Comparison of ENCODE assay signal across 31 cellular contexts in the genomic region with DNA sequence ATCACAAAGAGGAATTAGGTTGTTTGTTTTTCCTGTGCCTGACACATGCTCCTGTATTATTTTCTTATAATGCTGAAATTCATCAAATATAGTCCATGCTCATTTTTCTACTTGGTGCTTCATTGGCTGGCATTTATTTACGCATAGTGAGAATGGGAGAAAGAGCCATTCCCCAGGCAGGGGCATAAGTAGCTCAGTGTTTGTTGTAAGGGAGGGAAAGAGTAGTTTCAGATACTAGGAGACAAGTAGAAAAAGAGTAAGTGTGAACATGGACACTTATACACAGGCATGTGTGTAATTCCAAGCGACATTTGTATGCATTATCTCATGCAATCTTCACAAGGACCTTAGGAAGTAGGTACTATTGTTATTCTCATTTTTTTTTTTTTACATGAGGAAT.
"Had no signal": no experiment of that assay in that cellular context is flagged by ENCODE, and none has a peak within 500 bp of the region (broad histone marks: within the 10 kb centered on the region; RNA-seq: fewer than 3 reads in every experiment).

No MANE protein-coding gene starts in this region.

- ATAC-seq: activated naive CD4-positive, alpha-beta T cell treated with anti-CD3 and anti-CD28 coated beads, Interleukin-2, amount 50 U/mL, for 72 hours; activated T-cell treated with anti-CD3 and anti-CD28 coated beads, Interleukin-2, amount 50 U/mL, for 72 hours; foreskin keratinocyte; gastrocnemius medialis; T-helper 17 cell had no signal

- DNase-seq: activated CD4-positive, alpha-beta memory T cell treated with anti-CD3 and anti-CD28 coated beads, Interleukin-2, amount 10 ng/mL, durations not matched to agents 7 days and 5 days; activated CD4-positive, alpha-beta T cell treated with anti-CD3 and anti-CD28 coated beads for 1 hour; activated CD4-positive, alpha-beta T cell treated with anti-CD3 and anti-CD28 coated beads for 4 hours; activated CD4-positive, alpha-beta T cell treated with anti-CD3 and anti-CD28 coated beads, Interleukin-2, amount 10 ng/mL, durations not matched to agents 7 days and 5 days; activated CD4-positive, alpha-beta T cell treated with anti-CD3 and anti-CD28 coated beads, Interleukin-2, amount 50 U/mL, for 4 hours; activated CD8-positive, alpha-beta memory T cell treated with anti-CD3 and anti-CD28 coated beads, Interleukin-2, amount 50 U/mL, for 48 hours; activated gamma-delta T cell; activated naive CD4-positive, alpha-beta T cell; activated naive CD4-positive, alpha-beta T cell treated with anti-CD3 and anti-CD28 coated beads, Interleukin-2, amount 10 ng/mL, durations not matched to agents 7 days and 5 days; activated naive CD8-positive, alpha-beta T cell treated with anti-CD3 and anti-CD28 coated beads, Interleukin-2, amount 10 ng/mL, durations not matched to agents 7 days and 5 days; activated T-cell treated with anti-CD3 and anti-CD28 coated beads for 4 hours; activated T-cell treated with anti-CD3 and anti-CD28 coated beads, Interleukin-2, amount 50 U/mL, for 24 hours; activated T-cell treated with anti-CD3 and anti-CD28 coated beads, Interleukin-2, amount 50 U/mL, for 72 hours; central memory CD4-positive, alpha-beta T cell; cerebellar nuclear complex; colonic mucosa; effector CD8-positive, alpha-beta T cell; erythroblast; foreskin keratinocyte; gastrocnemius medialis; glutamatergic neuron; T-helper 1 cell; T-helper 17 cell; T1000 had no signal

- H3K27me3 ChIP-seq: ascending aorta, breast epithelium, cardiac muscle cell, colonic mucosa, esophagus muscularis mucosa, foreskin keratinocyte, gastrocnemius medialis had no signal

- H3K4me1 ChIP-seq: ascending aorta, breast epithelium, colonic mucosa, esophagus muscularis mucosa, foreskin keratinocyte, gastrocnemius medialis had no signal

- H3K36me3 ChIP-seq: ascending aorta, breast epithelium, cardiac muscle cell, colonic mucosa, esophagus muscularis mucosa, gastrocnemius medialis had no signal

- H3K9me3 ChIP-seq: ascending aorta, breast epithelium, colonic mucosa, esophagus muscularis mucosa, gastrocnemius medialis had no signal

- H3K4me3 ChIP-seq: ascending aorta, breast epithelium, cardiac muscle cell, colonic mucosa, esophagus muscularis mucosa, gastrocnemius medialis had no signal

- H3K27ac ChIP-seq: ascending aorta, breast epithelium, cardiac muscle cell, colonic mucosa, esophagus muscularis mucosa, foreskin keratinocyte, gastrocnemius medialis had no signal

- H3K36me3 Mint-ChIP-seq: activated naive CD4-positive, alpha-beta T cell treated with anti-CD3 and anti-CD28 coated beads, Interleukin-2, amount 10 ng/mL, durations not matched to agents 7 days and 5 days; activated naive CD4-positive, alpha-beta T cell treated with anti-CD3 and anti-CD28 coated beads, Interleukin-2, amount 50 U/mL, for 72 hours; activated naive CD8-positive, alpha-beta T cell treated with anti-CD3 and anti-CD28 coated beads, Interleukin-2, amount 10 ng/mL, durations not matched to agents 7 days and 5 days; brain had no signal

- H3K4me1 Mint-ChIP-seq: activated CD4-positive, alpha-beta memory T cell treated with anti-CD3 and anti-CD28 coated beads, Interleukin-2, amount 10 ng/mL, durations not matched to agents 7 days and 5 days; activated CD4-positive, alpha-beta T cell treated with anti-CD3 and anti-CD28 coated beads, Interleukin-2, amount 10 ng/mL, durations not matched to agents 7 days and 5 days; activated naive CD4-positive, alpha-beta T cell treated with anti-CD3 and anti-CD28 coated beads, Interleukin-2, amount 10 ng/mL, durations not matched to agents 7 days and 5 days; activated naive CD8-positive, alpha-beta T cell treated with anti-CD3 and anti-CD28 coated beads, Interleukin-2, amount 10 ng/mL, durations not matched to agents 7 days and 5 days; T-helper 17 cell had no signal

- H3K9me3 Mint-ChIP-seq: activated CD4-positive, alpha-beta memory T cell treated with anti-CD3 and anti-CD28 coated beads, Interleukin-2, amount 10 ng/mL, durations not matched to agents 7 days and 5 days; activated CD4-positive, alpha-beta T cell treated with anti-CD3 and anti-CD28 coated beads, Interleukin-2, amount 10 ng/mL, durations not matched to agents 7 days and 5 days; activated naive CD4-positive, alpha-beta T cell treated with anti-CD3 and anti-CD28 coated beads, Interleukin-2, amount 10 ng/mL, durations not matched to agents 7 days and 5 days; activated naive CD4-positive, alpha-beta T cell treated with anti-CD3 and anti-CD28 coated beads, Interleukin-2, amount 50 U/mL, for 72 hours; activated naive CD8-positive, alpha-beta T cell treated with anti-CD3 and anti-CD28 coated beads, Interleukin-2, amount 10 ng/mL, durations not matched to agents 7 days and 5 days; activated T-cell treated with anti-CD3 and anti-CD28 coated beads, Interleukin-2, amount 50 U/mL, for 24 hours; activated T-cell treated with anti-CD3 and anti-CD28 coated beads, Interleukin-2, amount 50 U/mL, for 72 hours; T-helper 2 cell treated with Interferon-gamma antibody and Interleukin-4, amounts not matched to agents 5 μg/mL and 100 μg/mL, for 36 hours had no signal

- H3K27me3 Mint-ChIP-seq: brain had no signal

- H3K4me3 Mint-ChIP-seq: activated CD4-positive, alpha-beta memory T cell treated with anti-CD3 and anti-CD28 coated beads, Interleukin-2, amount 10 ng/mL, durations not matched to agents 7 days and 5 days; activated CD4-positive, alpha-beta T cell treated with anti-CD3 and anti-CD28 coated beads, Interleukin-2, amount 10 ng/mL, durations not matched to agents 7 days and 5 days; activated naive CD4-positive, alpha-beta T cell treated with anti-CD3 and anti-CD28 coated beads, Interleukin-2, amount 10 ng/mL, durations not matched to agents 7 days and 5 days; activated naive CD8-positive, alpha-beta T cell treated with anti-CD3 and anti-CD28 coated beads, Interleukin-2, amount 10 ng/mL, durations not matched to agents 7 days and 5 days; activated T-cell treated with anti-CD3 and anti-CD28 coated beads, Interleukin-2, amount 50 U/mL, for 24 hours; activated T-cell treated with anti-CD3 and anti-CD28 coated beads, Interleukin-2, amount 50 U/mL, for 72 hours; brain; T-helper 17 cell; T-helper 2 cell treated with Interferon-gamma antibody and Interleukin-4, amounts not matched to agents 5 μg/mL and 100 μg/mL, for 36 hours had no signal

- H3K27ac Mint-ChIP-seq: activated CD4-positive, alpha-beta memory T cell treated with anti-CD3 and anti-CD28 coated beads, Interleukin-2, amount 10 ng/mL, durations not matched to agents 7 days and 5 days; activated CD4-positive, alpha-beta T cell treated with anti-CD3 and anti-CD28 coated beads, Interleukin-2, amount 10 ng/mL, durations not matched to agents 7 days and 5 days; activated naive CD4-positive, alpha-beta T cell treated with anti-CD3 and anti-CD28 coated beads, Interleukin-2, amount 10 ng/mL, durations not matched to agents 7 days and 5 days; activated naive CD4-positive, alpha-beta T cell treated with anti-CD3 and anti-CD28 coated beads, Interleukin-2, amount 50 U/mL, for 72 hours; activated naive CD8-positive, alpha-beta T cell treated with anti-CD3 and anti-CD28 coated beads, Interleukin-2, amount 10 ng/mL, durations not matched to agents 7 days and 5 days; activated T-cell treated with anti-CD3 and anti-CD28 coated beads, Interleukin-2, amount 50 U/mL, for 24 hours; activated T-cell treated with anti-CD3 and anti-CD28 coated beads, Interleukin-2, amount 50 U/mL, for 72 hours; brain; T-helper 17 cell; T-helper 2 cell treated with Interferon-gamma antibody and Interleukin-4, amounts not matched to agents 5 μg/mL and 100 μg/mL, for 36 hours had no signal
